ENCODE assay signal across 8 cellular contexts in the genomic region with DNA sequence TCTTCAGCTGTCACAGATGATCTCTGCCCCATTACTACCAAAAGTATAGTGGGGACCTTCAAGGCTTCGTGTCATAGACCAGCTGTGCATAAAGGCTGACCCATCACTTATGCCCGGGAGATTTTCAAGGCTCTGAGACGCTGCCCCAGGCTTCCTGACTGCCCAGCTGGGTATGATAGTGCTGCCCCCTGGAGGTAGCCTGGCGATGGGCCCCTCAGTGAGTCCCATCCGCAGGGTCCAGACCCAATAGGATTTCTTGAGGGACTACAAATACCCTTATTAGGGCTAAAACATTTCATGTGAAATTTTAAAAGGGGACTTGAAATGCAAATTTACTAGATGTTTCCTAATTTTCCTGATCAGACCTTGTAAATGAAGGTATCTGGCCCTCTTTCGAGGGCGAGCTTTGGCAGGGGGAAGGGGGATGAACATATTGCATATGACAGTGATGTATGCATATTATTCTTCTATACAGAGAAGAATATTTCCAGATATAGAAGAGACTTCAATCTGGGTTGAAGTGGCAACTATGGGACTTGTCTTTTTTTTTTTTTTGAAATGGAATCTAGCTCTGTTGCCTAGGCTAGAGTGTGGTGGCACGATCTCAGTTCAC. TPM values are rescaled to one million over a fixed set of nuclear protein-coding genes. Genes with fewer than 3 reads are reported as not detected.
DNase-seq lines count a peak whose midpoint lies in the region; ATAC-seq, FAIRE-seq and TF ChIP-seq lines count a peak whose summit lies in the region.

No MANE protein-coding gene starts in this region.

- H3K27me3 ChIP-seq in K562 (ENCODE audit: control insufficient read depth in 2 of 2, insufficient read depth in 2 of 2, low read length in 2 of 2), result no peaks in the 10 kb centered on the region

- TF ChIP-seq CTCF in 22Rv1 (IDR thresholded peaks at IDR 0.05), result peak; percentile 92
- peak; percentile 83 to 90 (median 84) for TF ChIP-seq CTCF in K562 (IDR thresholded peaks at IDR 0.05 in 2 of 3, conservative IDR thresholded peaks at IDR 0.05 in 1 of 3; ENCODE audit: insufficient read depth in 2 of 3, low read depth in 1 of 3, low read length in 3 of 3)

- peak overlapping the region in 6 of 8 donors; percentile 41 to 84 (median 70) for H3K4me3 Mint-ChIP-seq in naive B cell

- no peaks in the 10 kb centered on the region for H3K9me1 ChIP-seq in K562 (ENCODE audit: control insufficient read depth, insufficient read depth, low read length)

- TF ChIP-seq EP300 in K562 (IDR thresholded peaks at IDR 0.05; ENCODE audit: low read length), result no peak

- TF ChIP-seq POLR2A in K562 (conservative IDR thresholded peaks at IDR 0.05), result no peak

- no TSS peak for BruUV-seq in K562 (replicated peaks; lab: Mats Ljungman, UMichigan)

- H3K36me3 ChIP-seq in K562 (ENCODE audit: control insufficient read depth, insufficient read depth, low read length), result no peaks in the 10 kb centered on the region

- H3K4me1 Mint-ChIP-seq in naive B cell, result peaks cover 47 to 54% (median 52%) of the 10 kb centered on the region in 3 donors

- no peak overlapping the region for H2AFZ ChIP-seq in K562 (ENCODE audit: low read depth, low read length)

- H3K4me2 ChIP-seq in K562 (ENCODE audit: insufficient read depth, low read length), result no peak overlapping the region

- POLR2A ChIA-PET in K562 (lab: Yijun Ruan, JAX), result interaction anchor here (0.5 to 1.2 kb wide), 4 partner anchors 8 to 451 kb away, joined by 3 to 4 read pairs (median 4); no protein-coding TSS in a partner anchor

- TF ChIP-seq RAD21 in K562 (CRISPR knock-in tag; conservative IDR thresholded peaks at IDR 0.05 in 1 of 2, IDR thresholded peaks at IDR 0.05 in 1 of 2), result peak; percentile 45 to 56

- no peaks in the 10 kb centered on the region for H3K79me2 ChIP-seq in K562 (ENCODE audit: control insufficient read depth, insufficient read depth, low read length)

- FAIRE-seq in K562 (lab: Jason Lieb, UNC), result peak; percentile 57

- 46% methylated on average over 8 of the region's 8 CpGs for WGBS in K562 (ENCODE audit: insufficient coverage, low coverage, missing lambda C conversion rate)

- intact Hi-C loops in K562 (cut with micrococcal nuclease), result loop anchor here (5.0 kb wide), 1 partner anchor 474 kb away; no protein-coding TSS in a partner anchor

- no peaks in the 10 kb centered on the region for H3K36me3 Mint-ChIP-seq in naive B cell

- H3K9me3 ChIP-seq in K562 (replicated peaks; ENCODE audit: control insufficient read depth, insufficient read depth, low read depth, low read length), result no peaks in the 10 kb centered on the region

- H3K27ac ChIP-seq in 22Rv1, result no peak overlapping the region
- H3K27ac ChIP-seq in K562 (ENCODE audit: extremely low read depth, low read depth, low read length), result no peak overlapping the region

- in situ Hi-C loops in K562 (cut with MboI), result loop anchor here (10.0 kb wide), 1 partner anchor 141 kb away; no protein-coding TSS in a partner anchor

- peaks cover 9% of the 10 kb centered on the region in 2 experiments; a peak in 4 of 5 replicates for H3K4me1 ChIP-seq in K562 (replicated peaks in 1 of 2; ENCODE audit: control insufficient read depth in 2 of 2, insufficient read depth in 2 of 2, low read length in 2 of 2)

- peak overlapping the region in 5 of 6 donors; percentile 62 to 99 (median 98) for H3K27ac Mint-ChIP-seq in naive B cell

- H3K9ac ChIP-seq in K562 (ENCODE audit: insufficient read depth in 1 of 2, low read depth in 2 of 2, low read length in 2 of 2), result no peak overlapping the region

- DNase-seq in T-helper 9 cell (peak; percentile 72), K562 (ENCODE audit: extremely low read depth in 1 of 4, low spot score in 3 of 4) (peak; percentile 71 to 83 (median 80)), naive B cell (peak; percentile 69), glomerular visceral epithelial cell (ENCODE audit: extremely low spot score) (no peak), pons (ENCODE audit: low spot score) (no peak)

- H3K27me3 Mint-ChIP-seq in naive B cell, result no peaks in the 10 kb centered on the region

- CTCF ChIA-PET in K562 (lab: Yijun Ruan, JAX; ENCODE audit: low intra/inter-chr PET ratio), result interaction anchor here (0.6 to 7.6 kb wide), 4 partner anchors 21 to 633 kb away, joined by 3 to 83 read pairs (median 20); no protein-coding TSS in a partner anchor

- no peaks in the 10 kb centered on the region for H3K9me3 Mint-ChIP-seq in naive B cell

- no peaks in the 10 kb centered on the region for H4K20me1 ChIP-seq in K562 (replicated peaks; ENCODE audit: control insufficient read depth, insufficient read depth, low read length)

- no peak overlapping the region for H3K4me3 ChIP-seq in K562

- ATAC-seq in GM21619 (IDR thresholded peaks at IDR 0.05; ENCODE audit: unreplicated experiment) (peak; percentile 25), K562 (peak; percentile 70), naive B cell (ENCODE audit: low read depth in 2 of 2) (peak; percentile 49 to 50), HG03135 (IDR thresholded peaks at IDR 0.05; ENCODE audit: unreplicated experiment) (no peak)

RNA-seq across cellular contexts. Expression of gene FCMR, which starts 11.7 kb away (rescaled TPM):
- not detected in 2 replicates for total RNA-seq in K562 (2011; cell fraction: chromatin; rRNA removed; ENCODE audit: low replicate concordance)
- not detected in 2 replicates for total RNA-seq in K562 (2011; cell fraction: nucleolus; rRNA removed)
- total RNA-seq in K562 (2011; cell fraction: nucleoplasm; rRNA removed), result not detected in 2 replicates
- total RNA-seq in K562 (2014; rRNA removed), result not detected in 2 replicates
- not detected in 2 replicates for total RNA-seq in K562 (2014; rRNA removed; fragmentation: Illumina TruSeq; extraction: Trizol)
- total RNA-seq in K562 (2015; rRNA removed; fragmentation: Illumina TruSeq; extraction: Trizol), result 0.11 TPM in 1 of 2 replicates, not detected in the other
- 0.54 and 0.82 TPM in 2 replicates for total RNA-seq in K562 (2021)
- polyA plus RNA-seq in K562 (2011; rRNA removed), result not detected in 2 replicates
- 0.22 and 0.28 TPM in 2 replicates for polyA plus RNA-seq in K562 (2011; cell fraction: cytosol; rRNA removed)
- 0.25 and 0.26 TPM in 2 replicates for polyA plus RNA-seq in K562 (2011; cell fraction: nucleus; rRNA removed)
- 0.16 and 0.55 TPM in 2 replicates for polyA plus RNA-seq in K562 (2012)
- polyA plus RNA-seq in K562 (2014; fragmentation: Illumina TruSeq; extraction: Trizol), result 0.30 and 0.32 TPM in 2 replicates
- under 1 TPM in 1 of 2 experiments, not detected in 1; 0.11 TPM for polyA plus RNA-seq in K562 (2014; fragmentation: Nextera tagmentation; extraction: Ambion mirVana)
- not detected in 2 replicates for polyA plus RNA-seq in K562 (2014; rRNA removed)
- polyA minus RNA-seq in K562 (2011; rRNA and poly(A)+ RNA removed), result 0.32 TPM in 1 of 2 replicates, not detected in the other
- polyA minus RNA-seq in K562 (2011; cell fraction: cytosol; rRNA and poly(A)+ RNA removed), result not detected in 2 replicates
- polyA minus RNA-seq in K562 (2011; cell fraction: nucleus; rRNA and poly(A)+ RNA removed), result not detected in 2 replicates
- 1,000 to 10,000 TPM; 1,550 to 2,548 (median 1,723) TPM for polyA plus RNA-seq in naive B cell (ENCODE audit: low read depth in 6 of 6)

RNA-seq across cellular contexts. Expression of gene PIGR, which starts 12.8 kb away (rescaled TPM):
- not detected in 2 replicates for total RNA-seq in K562 (2011; cell fraction: chromatin; rRNA removed; ENCODE audit: low replicate concordance)
- total RNA-seq in K562 (2011; cell fraction: nucleolus; rRNA removed), result not detected in 2 replicates
- total RNA-seq in K562 (2011; cell fraction: nucleoplasm; rRNA removed), result not detected in 2 replicates
- total RNA-seq in K562 (2014; rRNA removed), result 0.05 TPM in 1 of 2 replicates, not detected in the other
- not detected in 2 replicates for total RNA-seq in K562 (2014; rRNA removed; fragmentation: Illumina TruSeq; extraction: Trizol)
- total RNA-seq in K562 (2015; rRNA removed; fragmentation: Illumina TruSeq; extraction: Trizol), result 0.04 TPM in 1 of 2 replicates, not detected in the other
- total RNA-seq in K562 (2021), result 1.5 and 2.7 TPM in 2 replicates
- not detected in 2 replicates for polyA plus RNA-seq in K562 (2011; rRNA removed)
- 0.01 TPM in 1 of 2 replicates, not detected in the other for polyA plus RNA-seq in K562 (2011; cell fraction: cytosol; rRNA removed)
- not detected in 2 replicates for polyA plus RNA-seq in K562 (2011; cell fraction: nucleus; rRNA removed)
- polyA plus RNA-seq in K562 (2012), result 0.05 and 0.10 TPM in 2 replicates
- polyA plus RNA-seq in K562 (2014; fragmentation: Illumina TruSeq; extraction: Trizol), result 0.03 TPM in 1 of 2 replicates, not detected in the other
- under 1 TPM; 0.01 to 0.03 TPM for polyA plus RNA-seq in K562 (2014; fragmentation: Nextera tagmentation; extraction: Ambion mirVana)
- not detected in 2 replicates for polyA plus RNA-seq in K562 (2014; rRNA removed)
- polyA minus RNA-seq in K562 (2011; rRNA and poly(A)+ RNA removed), result not detected in 2 replicates
- polyA minus RNA-seq in K562 (2011; cell fraction: cytosol; rRNA and poly(A)+ RNA removed), result not detected in 2 replicates
- not detected in 2 replicates for polyA minus RNA-seq in K562 (2011; cell fraction: nucleus; rRNA and poly(A)+ RNA removed)
- polyA plus RNA-seq in naive B cell (ENCODE audit: low read depth in 6 of 6), result under 1 TPM; 0.05 to 0.84 (median 0.64) TPM

RNA-seq across cellular contexts. Expression of gene IL24, which starts 36.2 kb away (rescaled TPM):
- not detected in 2 replicates for total RNA-seq in K562 (2011; cell fraction: chromatin; rRNA removed; ENCODE audit: low replicate concordance)
- not detected in 2 replicates for total RNA-seq in K562 (2011; cell fraction: nucleolus; rRNA removed)
- total RNA-seq in K562 (2011; cell fraction: nucleoplasm; rRNA removed), result not detected in 2 replicates
- total RNA-seq in K562 (2014; rRNA removed) (not detected in 2 replicates), K562 (2014; rRNA removed; fragmentation: Illumina TruSeq; extraction: Trizol) (not detected in 2 replicates), K562 (2015; rRNA removed; fragmentation: Illumina TruSeq; extraction: Trizol) (not detected in 2 replicates), K562 (2021) (not detected in 2 replicates)
- polyA plus RNA-seq in K562 (2011; rRNA removed) (not detected in 2 replicates), K562 (2014; fragmentation: Illumina TruSeq; extraction: Trizol) (not detected in 2 replicates), K562 (2014; fragmentation: Nextera tagmentation; extraction: Ambion mirVana) (under 1 TPM in 1 of 2 experiments, not detected in 1; 0.04 TPM), K562 (2014; rRNA removed) (0.19 TPM in 1 of 2 replicates, not detected in the other), naive B cell (ENCODE audit: low read depth in 6 of 6) (10 to 100 TPM; 44.1 to 94.5 (median 57.5) TPM)
- 0.04 and 0.06 TPM in 2 replicates for polyA plus RNA-seq in K562 (2011; cell fraction: cytosol; rRNA removed)
- 0.07 TPM in 1 of 2 replicates, not detected in the other for polyA plus RNA-seq in K562 (2011; cell fraction: nucleus; rRNA removed)
- polyA plus RNA-seq in K562 (2012), result 0.04 and 0.22 TPM in 2 replicates
- not detected in 2 replicates for polyA minus RNA-seq in K562 (2011; rRNA and poly(A)+ RNA removed)
- polyA minus RNA-seq in K562 (2011; cell fraction: cytosol; rRNA and poly(A)+ RNA removed), result not detected in 2 replicates
- polyA minus RNA-seq in K562 (2011; cell fraction: nucleus; rRNA and poly(A)+ RNA removed), result not detected in 2 replicates

RNA-seq across cellular contexts. Expression of gene FCAMR, which starts 36.8 kb away (rescaled TPM):
- total RNA-seq in K562 (2011; cell fraction: chromatin; rRNA removed; ENCODE audit: low replicate concordance), result not detected in 2 replicates
- not detected in 2 replicates for total RNA-seq in K562 (2011; cell fraction: nucleolus; rRNA removed)
- not detected in 2 replicates for total RNA-seq in K562 (2011; cell fraction: nucleoplasm; rRNA removed)
- total RNA-seq in K562 (2014; rRNA removed) (not detected in 2 replicates), K562 (2014; rRNA removed; fragmentation: Illumina TruSeq; extraction: Trizol) (not detected in 2 replicates), K562 (2015; rRNA removed; fragmentation: Illumina TruSeq; extraction: Trizol) (not detected in 2 replicates), K562 (2021) (not detected in 2 replicates)
- polyA plus RNA-seq in K562 (2011; rRNA removed) (not detected in 2 replicates), K562 (2014; fragmentation: Illumina TruSeq; extraction: Trizol) (not detected in 2 replicates), K562 (2014; fragmentation: Nextera tagmentation; extraction: Ambion mirVana) (not detected), K562 (2014; rRNA removed) (not detected in 2 replicates), naive B cell (ENCODE audit: low read depth in 6 of 6) (not detected)
- not detected in 2 replicates for polyA plus RNA-seq in K562 (2011; cell fraction: cytosol; rRNA removed)
- polyA plus RNA-seq in K562 (2011; cell fraction: nucleus; rRNA removed), result not detected in 2 replicates
- not detected in 2 replicates for polyA plus RNA-seq in K562 (2012)
- polyA minus RNA-seq in K562 (2011; rRNA and poly(A)+ RNA removed), result not detected in 2 replicates
- not detected in 2 replicates for polyA minus RNA-seq in K562 (2011; cell fraction: cytosol; rRNA and poly(A)+ RNA removed)
- not detected in 2 replicates for polyA minus RNA-seq in K562 (2011; cell fraction: nucleus; rRNA and poly(A)+ RNA removed)

Comparison
In these comparisons a context has a peak if more than half of its experiments do, and no peak if none do; other contexts are left out.
1. DNase-seq: peak in T-helper 9 cell (single experiment), K562 (4 of 4) and naive B cell (single experiment); none in glomerular visceral epithelial cell (single experiment) and pons (single experiment).
2. RNA of gene FCMR, which starts 11.7 kb away (polyA plus RNA-seq): 1,550 to 2,548 TPM in naive B cell; 0.11 to 0.55 TPM in K562; every median in the first group is over 100 times any median in the second.
3. RNA of gene IL24, which starts 36.2 kb away (polyA plus RNA-seq): 44.1 to 94.5 TPM in naive B cell; 0.04 to 0.22 TPM in K562; every median in the first group is over 10 times any median in the second.